ENCODE assay signal across 2 cellular contexts in genomic region chr1:211653329-211653728, GRCh38.
TF ChIP-seq lines count a peak whose summit lies in the region.

No MANE protein-coding gene starts in this region.

TF ChIP-seq in A549, 52 proteins besides CTCF, POLR2A, EP300 and RAD21:
- TF ChIP-seq CEBPB (IDR thresholded peaks at IDR 0.05) (peak; percentile 51 to 91; a peak in 3 of 4 replicates), HOXB5 (CRISPR knock-in tag; IDR thresholded peaks at IDR 0.05) (no peak)

TF ChIP-seq in IMR-90, 13 proteins besides CTCF, POLR2A, EP300 and RAD21:
- TF ChIP-seq CEBPB (IDR thresholded peaks at IDR 0.05; ENCODE audit: low read depth, low read length): peak; percentile 80
- no peak for TF ChIP-seq CHD1 (IDR thresholded peaks at IDR 0.05; ENCODE audit: low read depth, low read length)
TF ChIP-seq in IMR-90: peak in this region for 1.
